20 cellular contexts compared by ENCODE assay signal in the genomic region with DNA sequence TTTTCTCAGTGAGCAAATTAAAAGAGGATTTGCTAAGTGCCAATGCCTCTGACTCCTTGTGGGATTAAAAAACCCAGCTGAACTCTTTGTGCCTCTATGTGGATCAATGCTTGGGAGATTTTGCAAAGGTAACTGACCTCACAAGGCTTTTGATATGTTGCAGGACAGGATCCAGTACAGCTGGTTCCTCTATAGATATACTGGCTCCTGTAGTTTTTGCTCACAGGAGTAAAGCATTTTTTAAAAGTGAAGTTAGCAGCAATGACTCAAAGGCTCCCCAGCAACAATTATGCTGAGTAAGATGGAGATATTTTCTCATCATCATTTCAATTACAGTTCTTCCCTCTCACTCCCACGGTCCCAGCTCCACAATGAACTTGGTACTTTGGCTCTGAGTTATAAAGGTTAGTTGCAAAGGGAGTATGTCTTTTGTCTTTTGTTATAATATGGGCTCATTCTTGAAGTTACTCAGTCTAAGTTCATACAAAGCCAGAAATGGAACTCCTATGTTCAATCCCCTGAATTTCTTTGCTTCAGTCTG.
"Had no signal": no experiment of that assay in that cellular context is flagged by ENCODE, and none has a peak within 500 bp of the region (broad histone marks: within the 10 kb centered on the region; RNA-seq: fewer than 3 reads in every experiment).

No MANE protein-coding gene starts in this region.

- DNase-seq: colonic mucosa; dermis blood vessel endothelial cell; erythroblast; heart right ventricle; kidney glomerular epithelial cell; naive thymus-derived CD4-positive, alpha-beta T cell; occipital lobe; pancreas; retina; right lobe of liver; spleen; stimulated activated CD4-positive, alpha-beta T cell treated with anti-CD3 and anti-CD28 coated beads, Interleukin-15, amount 100 ng/mL, for 24 hours; stimulated activated CD4-positive, alpha-beta T cell treated with anti-CD3 and anti-CD28 coated beads, Interleukin-1b, Interleukin-23, amount 100 ng/mL, for 48 hours; stimulated activated CD4-positive, alpha-beta T cell treated with anti-CD3 and anti-CD28 coated beads, Interleukin-4, amount 100 ng/mL, for 24 hours; tibial artery had no signal

- H3K36me3 Mint-ChIP-seq: naive thymus-derived CD4-positive, alpha-beta T cell; stimulated activated memory B cell treated with anti-CD40 and anti-IgM and Interleukin-4, amounts not matched to agents 10 μg/mL and 1 μg/mL and 100 μg/mL, for 72 hours had no signal

- H3K4me3 Mint-ChIP-seq: naive thymus-derived CD4-positive, alpha-beta T cell; stimulated activated memory B cell treated with anti-CD40 and anti-IgM and Interleukin-4, amounts not matched to agents 10 μg/mL and 1 μg/mL and 100 μg/mL, for 72 hours; stimulated activated naive CD8-positive, alpha-beta T cell treated with anti-CD3 and anti-CD28 coated beads, Interleukin-15, Interleukin-2, amounts not matched to agents 100 ng/mL and 50 ng/mL, for 24 hours had no signal

- H3K36me3 ChIP-seq: colonic mucosa, heart right ventricle, pancreas, prostate gland, right lobe of liver, spleen, tibial artery had no signal

- H3K9me3 ChIP-seq: colonic mucosa, pancreas, prostate gland, right lobe of liver, tibial artery had no signal

- FAIRE-seq: frontal cortex, islet of Langerhans, pancreas had no signal

- H3K27ac Mint-ChIP-seq: naive thymus-derived CD4-positive, alpha-beta T cell; stimulated activated memory B cell treated with anti-CD40 and anti-IgM and Interleukin-4, amounts not matched to agents 10 μg/mL and 1 μg/mL and 100 μg/mL, for 72 hours; stimulated activated naive CD8-positive, alpha-beta T cell treated with anti-CD3 and anti-CD28 coated beads, Interleukin-15, Interleukin-2, amounts not matched to agents 100 ng/mL and 50 ng/mL, for 24 hours had no signal

- H3K4me1 ChIP-seq: colonic mucosa, heart right ventricle, pancreas, prostate gland, right lobe of liver, spleen, tibial artery had no signal

- H3K27ac ChIP-seq: colonic mucosa, heart right ventricle, pancreas, prostate gland, right lobe of liver, spleen, tibial artery had no signal

- ATAC-seq: heart right ventricle; naive thymus-derived CD4-positive, alpha-beta T cell; pancreas; right lobe of liver; stimulated activated memory B cell treated with anti-CD40 and anti-IgM and Interleukin-4, amounts not matched to agents 10 μg/mL and 1 μg/mL and 100 μg/mL, for 72 hours had no signal

- H3K27me3 Mint-ChIP-seq: naive thymus-derived CD4-positive, alpha-beta T cell; stimulated activated memory B cell treated with anti-CD40 and anti-IgM and Interleukin-4, amounts not matched to agents 10 μg/mL and 1 μg/mL and 100 μg/mL, for 72 hours; stimulated activated naive CD8-positive, alpha-beta T cell treated with anti-CD3 and anti-CD28 coated beads, Interleukin-15, Interleukin-2, amounts not matched to agents 100 ng/mL and 50 ng/mL, for 24 hours had no signal

- H3K27me3 ChIP-seq: colonic mucosa, heart right ventricle, pancreas, right lobe of liver, spleen, tibial artery had no signal

- H3K4me1 Mint-ChIP-seq: naive thymus-derived CD4-positive, alpha-beta T cell; stimulated activated memory B cell treated with anti-CD40 and anti-IgM and Interleukin-4, amounts not matched to agents 10 μg/mL and 1 μg/mL and 100 μg/mL, for 72 hours had no signal

- H3K4me3 ChIP-seq: colonic mucosa, heart right ventricle, pancreas, prostate gland, right lobe of liver, spleen, tibial artery had no signal
